21 cellular contexts compared by ENCODE assay signal in genomic region chr1:178986204-178986603, GRCh38.
"Had no signal": no experiment of that assay in that cellular context is flagged by ENCODE, and none has a peak within 500 bp of the region (broad histone marks: within the 10 kb centered on the region; RNA-seq: fewer than 3 reads in every experiment).

No MANE protein-coding gene starts in this region.

- H3K4me1 ChIP-seq: esophagus squamous epithelium, gastroesophageal sphincter, spleen, stomach, transverse colon had no signal

- H3K27ac ChIP-seq: epithelial cell of prostate, esophagus squamous epithelium, gastroesophageal sphincter, neutrophil, spleen, stomach, thoracic aorta, transverse colon had no signal

- H3K4me1 Mint-ChIP-seq: naive thymus-derived CD8-positive, alpha-beta T cell had no signal

- H3K27me3 ChIP-seq: esophagus squamous epithelium, gastroesophageal sphincter, neutrophil, spleen, stomach, transverse colon had no signal

- H3K36me3 ChIP-seq: esophagus squamous epithelium, gastroesophageal sphincter, neutrophil, spleen, stomach, thoracic aorta, transverse colon had no signal

- H3K4me3 Mint-ChIP-seq: dendritic cell treated with granulocyte-macrophage colony-stimulating factor and Interleukin-4, amounts not matched to agents 40 ng/mL and 50 ng/mL, for 4 days; effector memory CD8-positive, alpha-beta T cell; naive thymus-derived CD8-positive, alpha-beta T cell had no signal

- H3K36me3 Mint-ChIP-seq: naive thymus-derived CD8-positive, alpha-beta T cell had no signal

- H3K27ac Mint-ChIP-seq: dendritic cell treated with granulocyte-macrophage colony-stimulating factor and Interleukin-4, amounts not matched to agents 40 ng/mL and 50 ng/mL, for 4 days; effector memory CD8-positive, alpha-beta T cell; naive thymus-derived CD8-positive, alpha-beta T cell had no signal

- H3K4me3 ChIP-seq: esophagus squamous epithelium, gastroesophageal sphincter, mucosa of descending colon, spleen, stomach, thoracic aorta, transverse colon had no signal

- H3K27me3 Mint-ChIP-seq: dendritic cell treated with granulocyte-macrophage colony-stimulating factor and Interleukin-4, amounts not matched to agents 40 ng/mL and 50 ng/mL, for 4 days; effector memory CD8-positive, alpha-beta T cell; naive thymus-derived CD8-positive, alpha-beta T cell had no signal

- H3K9me3 ChIP-seq: esophagus squamous epithelium, gastroesophageal sphincter, mucosa of descending colon, neutrophil, spleen, stomach, thoracic aorta, transverse colon had no signal

- H3K9me3 Mint-ChIP-seq: effector memory CD8-positive, alpha-beta T cell had no signal

- DNase-seq: effector memory CD8-positive, alpha-beta T cell; esophagus squamous epithelium; glutamatergic neuron; islet precursor cell; mucosa of descending colon; naive thymus-derived CD8-positive, alpha-beta T cell; posterior cingulate gyrus; spleen; stimulated activated CD4-positive, alpha-beta T cell treated with anti-CD3 and anti-CD28 coated beads, Interleukin-15, amount 100 ng/mL, for 24 hours; stimulated activated CD4-positive, alpha-beta T cell treated with anti-CD3 and anti-CD28 coated beads, Interleukin-1b, Interleukin-23, amount 100 ng/mL, for 48 hours; stimulated activated naive CD4-positive, alpha-beta T cell; stomach; substantia nigra; transverse colon had no signal

- ATAC-seq: effector memory CD8-positive, alpha-beta T cell; gastroesophageal sphincter; left lobe of liver; mucosa of descending colon; naive thymus-derived CD8-positive, alpha-beta T cell; sciatic nerve had no signal
